In genomic region chr21:26846036-26846931, GRCh38 we compare ENCODE assay signal across 8 cellular contexts. TPM values are rescaled to one million over a fixed set of nuclear protein-coding genes. Genes with fewer than 3 reads are reported as not detected.
A peak's percentile ranks its signal among the peaks of the same experiment; 100 is the strongest.
DNase-seq lines count a peak whose midpoint lies in the region; ATAC-seq and TF ChIP-seq lines count a peak whose summit lies in the region.

No MANE protein-coding gene starts in this region.

- no peak for ATAC-seq in GM21723 (IDR thresholded peaks at IDR 0.05; ENCODE audit: unreplicated experiment)

- peak; percentile 38 for DNase-seq in A172 (ENCODE audit: low spot score)
- DNase-seq in H4 (ENCODE audit: low spot score) = peak; percentile 61
- DNase-seq in esophagus squamous epithelium (lab: John Stamatoyannopoulos, UW) = no peak
- DNase-seq in midbrain (lab: John Stamatoyannopoulos, UW) = peak; percentile 71
- DNase-seq in tibial nerve (ENCODE audit: low spot score in 2 of 2) = peak; percentile 71 to 80
- DNase-seq in NCI-H187 (lab: John Stamatoyannopoulos, UW) = no peak

- H3K36me3 ChIP-seq in esophagus squamous epithelium (peaks cover 0 to 10% (median 4%) of the 10 kb centered on the region in 3 donors), tibial nerve (peaks cover 0 to 16% (median 0%) of the 10 kb centered on the region in 3 donors)

- peak overlapping the region; percentile 97 for H3K27ac ChIP-seq in VCaP
- peak overlapping the region; percentile 77 to 96 (median 94) for H3K27ac ChIP-seq in esophagus squamous epithelium
- H3K27ac ChIP-seq in tibial nerve = peak overlapping the region; percentile 87 to 99 (median 93)

- H3K4me3 ChIP-seq in esophagus squamous epithelium (peak overlapping the region; percentile 62 to 85 (median 78)), tibial nerve (peak overlapping the region; percentile 59 to 97 (median 76))

- no peaks in the 10 kb centered on the region for H3K9me3 ChIP-seq in esophagus squamous epithelium
- no peaks in the 10 kb centered on the region for H3K9me3 ChIP-seq in tibial nerve

- TF ChIP-seq POLR2A in esophagus squamous epithelium (IDR thresholded peaks at IDR 0.05) = peak in 2 of 4 donors; percentile 45 to 69
- peak; percentile 61 to 88 for TF ChIP-seq POLR2A in tibial nerve (IDR thresholded peaks at IDR 0.05)

- H3K4me1 ChIP-seq in esophagus squamous epithelium (peaks cover 3 to 73% (median 14%) of the 10 kb centered on the region in 3 donors), tibial nerve (peaks cover 0 to 35% (median 1%) of the 10 kb centered on the region in 4 donors)

- 1% methylated on average over 26 to 29 of the region's 50 CpGs for WGBS in esophagus squamous epithelium, 2 donors
- WGBS in tibial nerve, 2 donors = 1% methylated on average over 50 of the region's 50 CpGs

- peaks cover 0 to 48% (median 0%) of the 10 kb centered on the region in 4 donors for H3K27me3 ChIP-seq in esophagus squamous epithelium
- no peaks in the 10 kb centered on the region for H3K27me3 ChIP-seq in tibial nerve

- TF ChIP-seq EP300 in tibial nerve (IDR thresholded peaks at IDR 0.05) = peak in 1 of 2 donors; percentile 95

- intact Hi-C loops in esophagus squamous epithelium (cut with DNase I) = loop anchor here (5.0 kb wide), 1 partner anchor 1901 kb away; no protein-coding TSS in a partner anchor

- peak; percentile 46; the same call in 1 of the 2 replicates for TF ChIP-seq CTCF in VCaP (conservative IDR thresholded peaks at IDR 0.05)
- TF ChIP-seq CTCF in esophagus squamous epithelium (IDR thresholded peaks at IDR 0.05) = peak in 4 of 6 experiments; percentile 18 to 45 (median 30)
- TF ChIP-seq CTCF in tibial nerve (IDR thresholded peaks at IDR 0.05) = peak in 3 of 5 experiments; percentile 5 to 40 (median 27)

RNA-seq across cellular contexts. Expression of gene ADAMTS1, which starts 1.1 kb away (rescaled TPM):
- 3.7 and 7.7 TPM in 2 replicates for total RNA-seq in A172 (2014; rRNA removed; shearing (Covaris generic))
- total RNA-seq in H4 (2014; rRNA removed; shearing (Covaris generic)) = 11.2 and 13.8 TPM in 2 replicates
- 10 to 100 TPM in 3 of 4 donors, 1 to 10 TPM in 1; 2.8 to 33.0 (median 19.3) TPM for total RNA-seq in esophagus squamous epithelium
- 100 to 1,000 TPM; 232 to 412 (median 327) TPM for total RNA-seq in tibial nerve

Comparison
In these comparisons a context has a peak if more than half of its experiments do, and no peak if none do; other contexts are left out.
1. DNase-seq: peak in A172 (single experiment), H4 (single experiment), midbrain (single experiment) and tibial nerve (2 of 2); none in esophagus squamous epithelium (single experiment) and NCI-H187 (0 of 2).
2. RNA of gene ADAMTS1, which starts 1.1 kb away (total RNA-seq): 232 to 412 TPM in tibial nerve; 2.8 to 33.0 TPM in esophagus squamous epithelium, 11.2 to 13.8 TPM in H4 and 3.7 to 7.7 TPM in A172; every median in the first group is over 4 times any median in the second.
3. Peak in every context shown above with its lines, with median percentiles within 50 percentile points of each other: H3K27ac ChIP-seq and CTCF ChIP-seq.